ENCODE assay signal across 18 cellular contexts in the genomic region with DNA sequence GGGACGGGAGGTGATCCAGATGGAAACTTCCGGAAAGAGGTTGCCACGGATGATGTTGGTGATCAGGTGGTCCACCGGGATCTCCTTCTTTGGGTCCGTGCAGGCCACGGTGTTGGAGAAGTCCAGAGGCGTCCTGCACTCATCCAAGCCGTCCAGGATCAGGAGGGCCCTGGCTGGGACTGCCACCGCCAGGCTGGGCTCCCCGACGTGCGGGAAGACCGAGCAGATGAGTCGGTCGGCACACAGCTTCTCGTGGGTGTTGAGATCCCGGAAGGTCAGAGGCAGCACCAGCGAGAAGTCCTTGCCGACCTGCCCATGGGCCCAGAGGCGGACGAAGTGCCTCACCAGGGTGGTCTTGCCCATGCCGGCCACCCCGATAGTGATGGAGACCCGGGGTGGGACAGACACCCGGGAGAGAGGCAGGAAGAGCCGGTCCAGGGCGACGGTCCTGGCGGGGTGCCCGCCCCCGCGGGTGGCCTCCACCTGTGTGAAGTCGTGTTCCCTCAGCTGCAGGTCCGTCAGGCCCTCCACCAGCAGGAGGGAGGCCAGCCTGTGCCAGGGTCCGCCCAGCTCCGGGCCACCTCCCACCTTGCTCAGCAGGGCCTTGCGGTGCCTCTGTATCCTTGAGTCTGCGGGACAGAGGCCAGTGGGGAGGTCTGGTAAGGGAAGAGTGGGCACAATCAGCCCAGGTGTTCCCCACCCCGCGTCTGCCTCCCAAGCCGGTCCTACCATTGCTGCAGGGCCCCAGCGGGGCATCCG. TPM values are rescaled to one million over a fixed set of nuclear protein-coding genes. Genes with fewer than 3 reads are reported as not detected.
DNase-seq lines count a peak whose midpoint lies in the region; ATAC-seq, FAIRE-seq and TF ChIP-seq lines count a peak whose summit lies in the region.
"Had no signal": no experiment of that assay in that cellular context is flagged by ENCODE, and none has a peak within 500 bp of the region (broad histone marks: within the 10 kb centered on the region; RNA-seq: fewer than 3 reads in every experiment).

No MANE protein-coding gene starts in this region.

- peaks cover 2% of the 10 kb centered on the region for H3K4me1 Mint-ChIP-seq in activated naive CD8-positive, alpha-beta T cell treated with anti-CD3 and anti-CD28 coated beads, Interleukin-2, amount 10 ng/mL, durations not matched to agents 7 days and 5 days
- H3K4me1 Mint-ChIP-seq in activated naive CD8-positive, alpha-beta T cell treated with anti-CD3 and anti-CD28 coated beads, Interleukin-2, amount 50 U/mL, for 24 hours, result peaks cover 3% of the 10 kb centered on the region
- H3K4me1 Mint-ChIP-seq in H9 (peaks cover 3 to 9% of the 10 kb centered on the region in 2 experiments; a peak in 3 of 4 replicates), immature natural killer cell (peaks cover 6 to 11% of the 10 kb centered on the region in 2 donors)

- no peak overlapping the region for H3K27ac ChIP-seq in H9 (ENCODE audit: insufficient read length, low read depth, low read length)
- H3K27ac ChIP-seq in HepG2 (ENCODE audit: extremely low read length, insufficient read depth, low read length), result no peak overlapping the region
- no peak overlapping the region for H3K27ac ChIP-seq in upper lobe of right lung
- H3K27ac ChIP-seq: 22Rv1, BLaER1, GM23248 had no signal

- TF ChIP-seq RAD21 in HepG2 (CRISPR knock-in tag; IDR thresholded peaks at IDR 0.05), result no peak

- H2AFZ ChIP-seq in H9 (ENCODE audit: low read length) (no peak overlapping the region), HepG2 (ENCODE audit: low read length) (no peak overlapping the region)
- H2AFZ ChIP-seq: GM23248 had no signal

- H3K23me2 ChIP-seq in H9 (ENCODE audit: insufficient read length, low read depth, low read length, poor library complexity, severe bottlenecking), result peaks cover 6% of the 10 kb centered on the region

- in situ Hi-C loops in HepG2 (cut with HindIII; ENCODE audit: extremely low pct_ligation_motif_present, low pct_unique_long_range_greater_than_20kb), result no loop called here

- no peak overlapping the region for H3K56ac ChIP-seq in H9 (ENCODE audit: insufficient read length, low read depth, low read length)

- H3K4me1 ChIP-seq in H9 (ENCODE audit: insufficient read depth, low read length) (no peaks in the 10 kb centered on the region), HepG2 (ENCODE audit: insufficient read depth, low read length) (no peaks in the 10 kb centered on the region), upper lobe of right lung (no peaks in the 10 kb centered on the region)
- H3K4me1 ChIP-seq: Caco-2 had no signal

- H3K79me2 ChIP-seq in H9 (ENCODE audit: insufficient read depth, low read length), result no peaks in the 10 kb centered on the region
- no peaks in the 10 kb centered on the region for H3K79me2 ChIP-seq in HepG2 (ENCODE audit: insufficient read depth, low read length)

- no peak overlapping the region; the same call in 1 of the 2 replicates for H3K14ac ChIP-seq in H9 (ENCODE audit: insufficient read depth, low read length)

- H2AK5ac ChIP-seq in H9 (ENCODE audit: insufficient read length, low read length), result no peak overlapping the region

- POLR2A ChIA-PET in activated naive CD8-positive, alpha-beta T cell treated with anti-CD3 and anti-CD28 coated beads, Interleukin-2, amount 10 ng/mL, durations not matched to agents 7 days and 5 days (lab: Charles Lee), result no interaction called here
- POLR2A ChIA-PET in HepG2 (lab: Yijun Ruan, JAX), result no interaction called here

- peak; percentile 28 for ATAC-seq in activated naive CD8-positive, alpha-beta T cell treated with anti-CD3 and anti-CD28 coated beads, Interleukin-2, amount 10 ng/mL, durations not matched to agents 7 days and 5 days (ENCODE audit: low read depth)
- ATAC-seq in activated naive CD8-positive, alpha-beta T cell treated with anti-CD3 and anti-CD28 coated beads, Interleukin-2, amount 50 U/mL, for 24 hours, result no peak
- peak; percentile 31; the same call in 1 of the 3 replicates for ATAC-seq in HepG2
- peak; percentile 17 for ATAC-seq in upper lobe of right lung

- peak overlapping the region; percentile 37; the same call in 1 of the 2 replicates for H2BK15ac ChIP-seq in H9 (ENCODE audit: low read depth, low read length)

- no peak overlapping the region for H3K4me2 ChIP-seq in H9 (ENCODE audit: insufficient read depth, insufficient read length, low read length)
- no peak overlapping the region for H3K4me2 ChIP-seq in HepG2 (ENCODE audit: low read depth, low read length)
- H3K4me2 ChIP-seq: BLaER1 had no signal

- no TSS peak for BruUV-seq in HepG2 (replicated peaks; lab: Mats Ljungman, UMichigan)

- no peak overlapping the region for H3T11ph ChIP-seq in H9 (ENCODE audit: low read length)

- no peak for TF ChIP-seq EP300 in HepG2 (IDR thresholded peaks at IDR 0.05; ENCODE audit: low read depth in 2 of 2, low read length in 2 of 2)
- no peak for TF ChIP-seq EP300 in HepG2 (CRISPR knock-in tag; IDR thresholded peaks at IDR 0.05; ENCODE audit: borderline replicate concordance)

- no peak overlapping the region for H4K91ac ChIP-seq in H9 (ENCODE audit: insufficient read length, low read depth, low read length)

- intact Hi-C loops in HepG2 (cut with micrococcal nuclease; ENCODE audit: unreplicated experiment) (no loop called here), upper lobe of right lung (cut with DNase I) (no loop called here), lower leg skin (cut with DNase I; ENCODE audit: low total_unique reads) (no loop called here)

- no peak overlapping the region for H4K5ac ChIP-seq in H9 (ENCODE audit: insufficient read length, low read depth, low read length)

- peaks cover 14% of the 10 kb centered on the region for H3K36me3 Mint-ChIP-seq in activated naive CD8-positive, alpha-beta T cell treated with anti-CD3 and anti-CD28 coated beads, Interleukin-2, amount 10 ng/mL, durations not matched to agents 7 days and 5 days
- H3K36me3 Mint-ChIP-seq in activated naive CD8-positive, alpha-beta T cell treated with anti-CD3 and anti-CD28 coated beads, Interleukin-2, amount 50 U/mL, for 24 hours (ENCODE audit: low read depth), result peaks cover 7% of the 10 kb centered on the region
- no peaks in the 10 kb centered on the region; a peak in 1 of 7 replicates for H3K36me3 Mint-ChIP-seq in H9 (ENCODE audit: insufficient read depth in 1 of 3, low read depth in 3 of 3)
- H3K36me3 Mint-ChIP-seq in immature natural killer cell, result peaks cover 0 to 26% (median 0%) of the 10 kb centered on the region in 3 donors

- no peak overlapping the region for H3K27ac Mint-ChIP-seq in activated naive CD8-positive, alpha-beta T cell treated with anti-CD3 and anti-CD28 coated beads, Interleukin-2, amount 10 ng/mL, durations not matched to agents 7 days and 5 days
- H3K27ac Mint-ChIP-seq in activated naive CD8-positive, alpha-beta T cell treated with anti-CD3 and anti-CD28 coated beads, Interleukin-2, amount 50 U/mL, for 24 hours, result no peak overlapping the region
- no peak overlapping the region; a peak in 1 of 7 replicates for H3K27ac Mint-ChIP-seq in H9
- no peak overlapping the region for H3K27ac Mint-ChIP-seq in immature natural killer cell

- H3K9ac ChIP-seq in H9 (ENCODE audit: extremely low read depth, insufficient read length, low read length), result no peak overlapping the region
- H3K9ac ChIP-seq in HepG2 (ENCODE audit: insufficient read depth, low read depth, low read length), result no peak overlapping the region
- H3K9ac ChIP-seq: BLaER1, GM23248 had no signal

- TF ChIP-seq POLR2A in HepG2 (IDR thresholded peaks at IDR 0.05; ENCODE audit: insufficient read depth in 1 of 2, low read depth in 2 of 2, low read length in 2 of 2) (no peak), lower leg skin (IDR thresholded peaks at IDR 0.05) (no peak)

- H3K23ac ChIP-seq in H9 (ENCODE audit: insufficient read length, low read depth, low read length), result no peak overlapping the region

- no peak overlapping the region for H3K4me3 ChIP-seq in HepG2 (replicated peaks in 1 of 3; ENCODE audit: insufficient read depth in 1 of 3, low read depth in 2 of 3, low read length in 3 of 3)
- no peak overlapping the region for H3K4me3 ChIP-seq in upper lobe of right lung
- no peak overlapping the region for H3K4me3 ChIP-seq in lower leg skin (ENCODE audit: low read depth, poor library complexity, severe bottlenecking)
- H3K4me3 ChIP-seq: BLaER1, GM23248 had no signal

- H3K4ac ChIP-seq in H9 (ENCODE audit: low read depth, low read length), result no peak overlapping the region

- no peak overlapping the region for H2BK120ac ChIP-seq in H9 (ENCODE audit: low read depth, low read length, poor library complexity, severe bottlenecking)

- H3K9me3 Mint-ChIP-seq in activated naive CD8-positive, alpha-beta T cell treated with anti-CD3 and anti-CD28 coated beads, Interleukin-2, amount 10 ng/mL, durations not matched to agents 7 days and 5 days, result no peaks in the 10 kb centered on the region
- no peaks in the 10 kb centered on the region for H3K9me3 Mint-ChIP-seq in activated naive CD8-positive, alpha-beta T cell treated with anti-CD3 and anti-CD28 coated beads, Interleukin-2, amount 50 U/mL, for 24 hours
- H3K9me3 Mint-ChIP-seq in H9, result no peaks in the 10 kb centered on the region
- no peaks in the 10 kb centered on the region for H3K9me3 Mint-ChIP-seq in immature natural killer cell
- H3K9me3 Mint-ChIP-seq: CD8-positive, alpha-beta memory T cell; IgD-negative memory B cell had no signal

- no peaks in the 10 kb centered on the region for H3K27me3 ChIP-seq in H9 (ENCODE audit: insufficient read depth, low read length)
- peaks cover 5 to 17% of the 10 kb centered on the region in 2 experiments; a peak in 4 of 5 replicates for H3K27me3 ChIP-seq in HepG2 (ENCODE audit: control insufficient read depth in 1 of 2, insufficient read depth in 2 of 2, low read length in 2 of 2)
- H3K27me3 ChIP-seq in upper lobe of right lung, result no peaks in the 10 kb centered on the region
- H3K27me3 ChIP-seq: BLaER1 had no signal

- H3K18ac ChIP-seq in H9 (ENCODE audit: insufficient read length, low read depth, low read length), result no peak overlapping the region

- no peak overlapping the region for H2BK5ac ChIP-seq in H9 (ENCODE audit: insufficient read length, low read length)

- no peaks in the 10 kb centered on the region for H3K27me3 Mint-ChIP-seq in activated naive CD8-positive, alpha-beta T cell treated with anti-CD3 and anti-CD28 coated beads, Interleukin-2, amount 10 ng/mL, durations not matched to agents 7 days and 5 days
- no peaks in the 10 kb centered on the region for H3K27me3 Mint-ChIP-seq in activated naive CD8-positive, alpha-beta T cell treated with anti-CD3 and anti-CD28 coated beads, Interleukin-2, amount 50 U/mL, for 24 hours
- H3K27me3 Mint-ChIP-seq in H9 (ENCODE audit: low read depth) (no peaks in the 10 kb centered on the region; the same call in 1 of the 2 replicates), immature natural killer cell (ENCODE audit: low read depth in 3 of 3) (no peaks in the 10 kb centered on the region)
- H3K27me3 Mint-ChIP-seq: CD8-positive, alpha-beta memory T cell; IgD-negative memory B cell had no signal

- H4K8ac ChIP-seq in H9 (replicated peaks; ENCODE audit: insufficient read length, low read depth, low read length), result no peak overlapping the region

- CTCF ChIA-PET in HepG2 (lab: Yijun Ruan, JAX; ENCODE audit: low intra/inter-chr PET ratio, low total read pairs), result no interaction called here

- no peaks in the 10 kb centered on the region for H3K36me3 ChIP-seq in HepG2 (replicated peaks in 1 of 2; ENCODE audit: control insufficient read depth in 1 of 2, insufficient read depth in 2 of 2, low read length in 2 of 2)
- no peaks in the 10 kb centered on the region for H3K36me3 ChIP-seq in upper lobe of right lung

- H2BK12ac ChIP-seq in H9 (ENCODE audit: insufficient read length, low read depth, low read length), result no peak overlapping the region

- no peak for DNase-seq in activated naive CD8-positive, alpha-beta T cell treated with anti-CD3 and anti-CD28 coated beads, Interleukin-2, amount 10 ng/mL, durations not matched to agents 7 days and 5 days
- no peak for DNase-seq in activated naive CD8-positive, alpha-beta T cell treated with anti-CD3 and anti-CD28 coated beads, Interleukin-2, amount 50 U/mL, for 24 hours
- DNase-seq in H9, result no peak
- no peak for DNase-seq in HepG2 (ENCODE audit: low spot score)
- peak; percentile 63 for DNase-seq in upper lobe of right lung
- no peak for DNase-seq in NCI-H2029 (lab: John Stamatoyannopoulos, UW)
- no peak for DNase-seq in lower leg skin (ENCODE audit: low spot score in 2 of 2)
- no peak for DNase-seq in immature natural killer cell
- DNase-seq: AML-193, Caco-2, DMS 273 treated with DMSO at 0.1 percent for 48 hours, GM23248 had no signal

- WGBS in H9 (ENCODE audit: extremely low coverage, insufficient read length, low lambda C conversion rate), result no CpG with 5 or more reads among the region's 43 CpGs
- 88% methylated on average over 11 of the region's 43 CpGs for WGBS in HepG2 (ENCODE audit: low lambda C conversion rate)
- WGBS in lower leg skin, 2 donors, result 92 to 94% methylated on average over 21 to 43 of the region's 43 CpGs

- H3K9me3 ChIP-seq in H9 (ENCODE audit: control insufficient read depth, low read depth, low read length) (no peaks in the 10 kb centered on the region), HepG2 (ENCODE audit: low read length) (no peaks in the 10 kb centered on the region), upper lobe of right lung (no peaks in the 10 kb centered on the region)
- H3K9me3 ChIP-seq: BLaER1, Caco-2 had no signal

- H3K4me3 Mint-ChIP-seq in activated naive CD8-positive, alpha-beta T cell treated with anti-CD3 and anti-CD28 coated beads, Interleukin-2, amount 10 ng/mL, durations not matched to agents 7 days and 5 days, result no peak overlapping the region
- no peak overlapping the region for H3K4me3 Mint-ChIP-seq in activated naive CD8-positive, alpha-beta T cell treated with anti-CD3 and anti-CD28 coated beads, Interleukin-2, amount 50 U/mL, for 24 hours
- H3K4me3 Mint-ChIP-seq in H9 (no peak overlapping the region), immature natural killer cell (no peak overlapping the region)
- H3K4me3 Mint-ChIP-seq: CD8-positive, alpha-beta memory T cell; IgD-negative memory B cell had no signal

- no peaks in the 10 kb centered on the region for H3K79me1 ChIP-seq in H9 (ENCODE audit: insufficient read depth, low read depth, low read length, poor library complexity, severe bottlenecking)

- no peaks in the 10 kb centered on the region for H4K20me1 ChIP-seq in H9 (ENCODE audit: control insufficient read depth, insufficient read depth, insufficient read length)
- H4K20me1 ChIP-seq in HepG2 (ENCODE audit: insufficient read depth, low read length), result no peaks in the 10 kb centered on the region

- no peak for FAIRE-seq in HepG2 (lab: Jason Lieb, UNC)
- FAIRE-seq: H54 had no signal

- TF ChIP-seq CTCF in H9 (conservative IDR thresholded peaks at IDR 0.05) (no peak), HepG2 (CRISPR knock-in tag; IDR thresholded peaks at IDR 0.05) (no peak), upper lobe of right lung (IDR thresholded peaks at IDR 0.05) (no peak), lower leg skin (IDR thresholded peaks at IDR 0.05) (no peak)

- H2BK20ac ChIP-seq in H9 (ENCODE audit: low read depth, low read length, poor library complexity, severe bottlenecking), result no peak overlapping the region

RNA-seq across cellular contexts. Expression of gene NLRC3, which starts 12.9 kb away (rescaled TPM):
- total RNA-seq in activated naive CD8-positive, alpha-beta T cell treated with anti-CD3 and anti-CD28 coated beads, Interleukin-2, amount 10 ng/mL, durations not matched to agents 7 days and 5 days, result 10 to 100 TPM; 95.9 to 97.4 TPM
- 0.44 TPM in 2 replicates for total RNA-seq in H9 (2021)
- total RNA-seq in HepG2 (2016; rRNA removed; fragmentation: Illumina TruSeq; extraction: Trizol), result not detected in 2 replicates
- total RNA-seq in HepG2 (2016; cell fraction: cytosol; rRNA removed; fragmentation: Illumina TruSeq; extraction: Trizol; ENCODE audit: low read depth), result not detected in 2 replicates
- total RNA-seq in HepG2 (2016; cell fraction: insoluble cytoplasmic fraction; rRNA removed; fragmentation: Illumina TruSeq; extraction: Trizol), result 0.09 TPM in 1 of 2 replicates, not detected in the other
- not detected in 2 replicates for total RNA-seq in HepG2 (2016; cell fraction: membrane; rRNA removed; fragmentation: Illumina TruSeq; extraction: Trizol)
- not detected in 2 replicates for total RNA-seq in HepG2 (2016; cell fraction: nucleus; rRNA removed; fragmentation: Illumina TruSeq; extraction: Trizol)
- 0.01 TPM in 1 of 2 replicates, not detected in the other for polyA plus RNA-seq in HepG2 (2011; rRNA removed)
- not detected in 2 replicates for polyA plus RNA-seq in HepG2 (2011; cell fraction: cytosol; rRNA removed)
- polyA plus RNA-seq in HepG2 (2011; cell fraction: nucleus; rRNA removed), result 0.02 TPM in 1 of 2 replicates, not detected in the other
- 0.09 and 0.11 TPM in 2 replicates for polyA plus RNA-seq in HepG2 (2012)
- not detected in 2 replicates for polyA plus RNA-seq in HepG2 (2016; cell fraction: cytosol; fragmentation: Illumina TruSeq; extraction: Trizol; ENCODE audit: low read depth)
- not detected in 2 replicates for polyA plus RNA-seq in HepG2 (2016; cell fraction: insoluble cytoplasmic fraction; fragmentation: Illumina TruSeq; extraction: Trizol; ENCODE audit: low read depth)
- polyA plus RNA-seq in HepG2 (2016; cell fraction: membrane; fragmentation: Illumina TruSeq; extraction: Trizol; ENCODE audit: low read depth), result not detected in 2 replicates
- polyA plus RNA-seq in HepG2 (2016; cell fraction: nucleus; fragmentation: Illumina TruSeq; extraction: Trizol; ENCODE audit: insufficient read depth, low read depth), result not detected in 2 replicates
- polyA minus RNA-seq in HepG2 (2011; rRNA and poly(A)+ RNA removed; ENCODE audit: low replicate concordance), result 0.07 TPM in 1 of 2 replicates, not detected in the other
- polyA minus RNA-seq in HepG2 (2011; cell fraction: cytosol; rRNA and poly(A)+ RNA removed), result not detected in 2 replicates
- polyA minus RNA-seq in HepG2 (2011; cell fraction: nucleus; rRNA and poly(A)+ RNA removed), result not detected in 2 replicates
- total RNA-seq in upper lobe of right lung, result 5.5 TPM
- under 1 TPM; 0.15 to 0.74 (median 0.28) TPM for total RNA-seq in lower leg skin
- polyA plus RNA-seq in immature natural killer cell, result 10 to 100 TPM; 18.3 to 68.0 (median 24.9) TPM
- total RNA-seq: Caco-2, GM23248, HT-29 had no signal

RNA-seq across cellular contexts. Expression of gene SLX4, which starts 47.1 kb away (rescaled TPM):
- 10 to 100 TPM; 16.8 to 16.9 TPM for total RNA-seq in activated naive CD8-positive, alpha-beta T cell treated with anti-CD3 and anti-CD28 coated beads, Interleukin-2, amount 10 ng/mL, durations not matched to agents 7 days and 5 days
- total RNA-seq in H9 (2021), result 9.9 and 10.0 TPM in 2 replicates
- 2.5 and 3.6 TPM in 2 replicates for total RNA-seq in HepG2 (2016; rRNA removed; fragmentation: Illumina TruSeq; extraction: Trizol)
- total RNA-seq in HepG2 (2016; cell fraction: cytosol; rRNA removed; fragmentation: Illumina TruSeq; extraction: Trizol; ENCODE audit: low read depth), result 0.97 and 1.0 TPM in 2 replicates
- total RNA-seq in HepG2 (2016; cell fraction: insoluble cytoplasmic fraction; rRNA removed; fragmentation: Illumina TruSeq; extraction: Trizol), result 2.1 and 3.8 TPM in 2 replicates
- 1.3 and 1.6 TPM in 2 replicates for total RNA-seq in HepG2 (2016; cell fraction: membrane; rRNA removed; fragmentation: Illumina TruSeq; extraction: Trizol)
- 7.6 and 7.9 TPM in 2 replicates for total RNA-seq in HepG2 (2016; cell fraction: nucleus; rRNA removed; fragmentation: Illumina TruSeq; extraction: Trizol)
- 1.1 and 1.3 TPM in 2 replicates for polyA plus RNA-seq in HepG2 (2011; rRNA removed)
- polyA plus RNA-seq in HepG2 (2011; cell fraction: cytosol; rRNA removed), result 0.40 and 0.46 TPM in 2 replicates
- 5.4 and 5.9 TPM in 2 replicates for polyA plus RNA-seq in HepG2 (2011; cell fraction: nucleus; rRNA removed)
- 0.97 and 1.2 TPM in 2 replicates for polyA plus RNA-seq in HepG2 (2012)
- 0.16 and 0.18 TPM in 2 replicates for polyA plus RNA-seq in HepG2 (2016; cell fraction: cytosol; fragmentation: Illumina TruSeq; extraction: Trizol; ENCODE audit: low read depth)
- polyA plus RNA-seq in HepG2 (2016; cell fraction: insoluble cytoplasmic fraction; fragmentation: Illumina TruSeq; extraction: Trizol; ENCODE audit: low read depth), result 1.1 and 1.7 TPM in 2 replicates
- 0.21 and 0.31 TPM in 2 replicates for polyA plus RNA-seq in HepG2 (2016; cell fraction: membrane; fragmentation: Illumina TruSeq; extraction: Trizol; ENCODE audit: low read depth)
- polyA plus RNA-seq in HepG2 (2016; cell fraction: nucleus; fragmentation: Illumina TruSeq; extraction: Trizol; ENCODE audit: insufficient read depth, low read depth), result 12.5 and 14.1 TPM in 2 replicates
- polyA minus RNA-seq in HepG2 (2011; rRNA and poly(A)+ RNA removed; ENCODE audit: low replicate concordance), result 1.5 and 3.9 TPM in 2 replicates
- 0.89 and 1.1 TPM in 2 replicates for polyA minus RNA-seq in HepG2 (2011; cell fraction: cytosol; rRNA and poly(A)+ RNA removed)
- polyA minus RNA-seq in HepG2 (2011; cell fraction: nucleus; rRNA and poly(A)+ RNA removed), result 4.4 and 5.1 TPM in 2 replicates
- total RNA-seq in upper lobe of right lung, result 5.1 TPM
- 1 to 10 TPM; 1.2 to 2.6 (median 2.5) TPM for total RNA-seq in lower leg skin
- polyA plus RNA-seq in immature natural killer cell, result 1 to 10 TPM in 1 of 3 donors, under 1 TPM in 1, not detected in 1; 0.43 to 1.8 TPM

Comparison
In these comparisons a context has a peak if more than half of its experiments do, and no peak if none do; other contexts are left out.
1. RNA of gene NLRC3, which starts 12.9 kb away (total RNA-seq): 95.9 to 97.4 TPM in activated naive CD8-positive, alpha-beta T cell treated with anti-CD3 and anti-CD28 coated beads, Interleukin-2, amount 10 ng/mL, durations not matched to agents 7 days and 5 days; 5.5 TPM in upper lobe of right lung (single experiment), 0.44 TPM in H9, 0.15 to 0.74 TPM in lower leg skin and 0.09 TPM in HepG2; every median in the first group is over 10 times any median in the second.